In genomic region chr21:36504067-36505058, GRCh38 we compare ENCODE assay signal across 1 cellular context.
TF ChIP-seq lines count a peak whose summit lies in the region.

No MANE protein-coding gene starts in this region.

TF ChIP-seq in SK-N-SH treated with all-trans-retinoic acid at 6 μM for 48 hours, 23 proteins besides CTCF, POLR2A, EP300 and RAD21 (continued from another document):
- no peak for TF ChIP-seq TSHZ2 (CRISPR knock-in tag; IDR thresholded peaks at IDR 0.05)
